ENCODE assay signal across 8 cellular contexts in the genomic region with DNA sequence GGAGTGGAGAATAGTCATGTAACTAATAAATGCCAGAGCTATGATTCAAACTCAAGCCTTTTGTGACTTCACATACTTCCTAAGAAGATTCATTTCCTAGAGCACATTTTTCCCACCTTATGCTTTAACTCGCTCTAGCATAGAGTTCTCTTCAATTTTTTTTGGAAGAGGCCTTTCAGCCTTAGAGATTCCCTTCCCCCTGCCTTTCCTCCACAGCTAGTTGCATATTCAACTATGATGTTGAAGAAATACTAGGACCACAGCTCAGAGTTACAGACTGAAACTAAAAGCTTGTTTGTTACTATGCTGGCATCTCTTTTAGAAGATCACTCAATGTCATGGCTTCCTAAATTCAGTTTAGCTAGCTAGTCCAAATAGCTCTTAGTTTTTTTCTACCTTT.
DNase-seq lines count a peak whose midpoint lies in the region; ATAC-seq and TF ChIP-seq lines count a peak whose summit lies in the region.
"Not testable (repeated sequence)": the region's sequence is repeated elsewhere in the genome, so short reads cannot be mapped to it uniquely, and the experiment has no call there.

No MANE protein-coding gene starts in this region.

- H3F3A ChIP-seq in GM23248 (ENCODE audit: insufficient read depth) = peaks cover 19% of the 10 kb centered on the region

- H4K20me1 ChIP-seq in GM23248 (ENCODE audit: insufficient read depth) = not testable (repeated sequence)

- DNase-seq in GM12865 (ENCODE audit: low read depth) (peak; percentile 26), GM23248 (peak; percentile 73), SW 1271 (lab: John Stamatoyannopoulos, UW) (peak; percentile 17 to 22)
- DNase-seq in effector memory CD8-positive, alpha-beta T cell; naive B cell: not testable (repeated sequence)

- H3K9ac ChIP-seq in GM23248 = peak overlapping the region; percentile 56

- H3K36me3 ChIP-seq in ACC112 (ENCODE audit: insufficient read depth, low read length) = peaks cover 25% of the 10 kb centered on the region
- peaks cover 30% of the 10 kb centered on the region for H3K36me3 ChIP-seq in GM23248 (ENCODE audit: low read depth)

- H3K4me3 ChIP-seq in ACC112 (ENCODE audit: low read depth, low read length); GM12865 (ENCODE audit: low read depth, low read length): not testable (repeated sequence)
- H3K4me3 ChIP-seq in GM23248 = peak overlapping the region; percentile 24; the same call in 1 of the 2 replicates

- in situ Hi-C loops in GM23248 (cut with MboI) = not testable (repeated sequence)

- peaks cover 13% of the 10 kb centered on the region for H3K36me3 Mint-ChIP-seq in activated naive CD4-positive, alpha-beta T cell treated with anti-CD3 and anti-CD28 coated beads, Interleukin-2, amount 50 U/mL, for 24 hours
- peaks cover 29% of the 10 kb centered on the region for H3K36me3 Mint-ChIP-seq in effector memory CD8-positive, alpha-beta T cell (ENCODE audit: insufficient read depth)
- peaks cover 17 to 18% of the 10 kb centered on the region in 2 donors for H3K36me3 Mint-ChIP-seq in naive B cell

- H3K27me3 ChIP-seq in ACC112 (ENCODE audit: insufficient read depth, low read length); GM23248 (replicated peaks; ENCODE audit: insufficient read depth): not testable (repeated sequence)

- peak overlapping the region; percentile 83 for H3K4me2 ChIP-seq in GM23248 (ENCODE audit: unreplicated experiment)

- not testable (repeated sequence) for H3K27me3 Mint-ChIP-seq in activated naive CD4-positive, alpha-beta T cell treated with anti-CD3 and anti-CD28 coated beads, Interleukin-2, amount 50 U/mL, for 24 hours; effector memory CD8-positive, alpha-beta T cell; naive B cell

- H3K79me2 ChIP-seq in ACC112 (ENCODE audit: control insufficient read depth, insufficient read depth, low read length, unreplicated experiment); GM23248 (ENCODE audit: insufficient read depth): not testable (repeated sequence)

- H3K9me3 Mint-ChIP-seq in activated naive CD4-positive, alpha-beta T cell treated with anti-CD3 and anti-CD28 coated beads, Interleukin-2, amount 50 U/mL, for 24 hours; effector memory CD8-positive, alpha-beta T cell; naive B cell: not testable (repeated sequence)

- H3K4me1 ChIP-seq in ACC112 (ENCODE audit: control insufficient read depth, insufficient read depth, low read length, unreplicated experiment) = not testable (repeated sequence)
- H3K4me1 ChIP-seq in GM23248 (ENCODE audit: insufficient read depth) = peaks cover 13% of the 10 kb centered on the region

- ATAC-seq in HG03565 (IDR thresholded peaks at IDR 0.05; ENCODE audit: unreplicated experiment) (peak; percentile 35), naive B cell (ENCODE audit: low read depth in 2 of 2) (peak; percentile 52 to 54)
- ATAC-seq in effector memory CD8-positive, alpha-beta T cell (replicated peaks) = peak; percentile 10

- H3K9me3 ChIP-seq in GM23248 (ENCODE audit: low read depth) = not testable (repeated sequence)

- H3K9me2 ChIP-seq in GM23248 (ENCODE audit: insufficient read depth) = not testable (repeated sequence)

- peak overlapping the region; percentile 83 for H3K4me3 Mint-ChIP-seq in activated naive CD4-positive, alpha-beta T cell treated with anti-CD3 and anti-CD28 coated beads, Interleukin-2, amount 50 U/mL, for 24 hours
- H3K4me3 Mint-ChIP-seq in effector memory CD8-positive, alpha-beta T cell = peak overlapping the region in 1 of 2 donors; percentile 59
- H3K4me3 Mint-ChIP-seq in naive B cell = peak overlapping the region; percentile 43 to 84 (median 55)

- WGBS in GM23248 (ENCODE audit: low coverage in 1 of 2, low lambda C conversion rate in 2 of 2, missing lambda C conversion rate in 2 of 2), 2 experiments = 0% methylated on average over 1 of the region's 1 CpG

- peak overlapping the region; percentile 89 for H3K27ac ChIP-seq in ACC112 (ENCODE audit: low read depth, low read length)
- H3K27ac ChIP-seq in GM23248 = peak overlapping the region; percentile 85

- H3K4me1 Mint-ChIP-seq in activated naive CD4-positive, alpha-beta T cell treated with anti-CD3 and anti-CD28 coated beads, Interleukin-2, amount 50 U/mL, for 24 hours = peaks cover 20% of the 10 kb centered on the region
- not testable (repeated sequence) for H3K4me1 Mint-ChIP-seq in effector memory CD8-positive, alpha-beta T cell (ENCODE audit: low read depth in 2 of 2)
- H3K4me1 Mint-ChIP-seq in naive B cell = peaks cover 15 to 19% (median 17%) of the 10 kb centered on the region in 3 donors

- not testable (repeated sequence) for H2AFZ ChIP-seq in ACC112 (ENCODE audit: low read length, unreplicated experiment); GM23248

- not testable (repeated sequence) for TF ChIP-seq CTCF in GM12865 (IDR thresholded peaks at IDR 0.05; ENCODE audit: insufficient read depth, low read depth, low read length, missing control alignments)

- peak overlapping the region; percentile 97 for H3K27ac Mint-ChIP-seq in activated naive CD4-positive, alpha-beta T cell treated with anti-CD3 and anti-CD28 coated beads, Interleukin-2, amount 50 U/mL, for 24 hours
- peak overlapping the region; percentile 54 to 77 for H3K27ac Mint-ChIP-seq in effector memory CD8-positive, alpha-beta T cell
- H3K27ac Mint-ChIP-seq in naive B cell = peak overlapping the region; percentile 56 to 83 (median 73)
